Comparison of ENCODE assay signal across 8 cellular contexts in genomic region chr11:64778473-64779298, GRCh38. TPM values are rescaled to one million over a fixed set of nuclear protein-coding genes. Genes with fewer than 3 reads are reported as not detected.
DNase-seq lines count a peak whose midpoint lies in the region; ATAC-seq, FAIRE-seq and TF ChIP-seq lines count a peak whose summit lies in the region.

Gene SF1 (minus strand): TSS chr11:64778542. CDS start chr11:64778392, 150 bp downstream.

- H3K27me3 ChIP-seq in ascending aorta (no peaks in the 10 kb centered on the region), right atrium auricular region (no peaks in the 10 kb centered on the region), psoas muscle (ENCODE audit: insufficient read depth in 3 of 3, low read length in 2 of 3) (no peaks in the 10 kb centered on the region)

- H3K36me3 ChIP-seq in ascending aorta (peaks cover 29 to 35% of the 10 kb centered on the region in 2 donors), right atrium auricular region (peaks cover 38% of the 10 kb centered on the region), psoas muscle (ENCODE audit: insufficient read depth in 1 of 2, low read depth in 1 of 2) (peaks cover 11 to 44% of the 10 kb centered on the region in 2 donors)

- H3K27ac ChIP-seq in ascending aorta (peak within 1 kb of the TSS; percentile 99 to 100), right atrium auricular region (peak within 1 kb of the TSS; percentile 98 to 100), psoas muscle (peak within 1 kb of the TSS; percentile 98)

- intact Hi-C loops in ascending aorta (cut with DNase I) (loop anchor here (1.0 to 2.0 kb wide), 3 partner anchors 25 to 32 kb away; partner anchors contain the start of genes MAP4K2 and MEN1), psoas muscle (cut with DNase I) (no loop called here)

- 0 to 1% (median 1%) methylated on average over 78 to 80 of the region's 80 CpGs for WGBS in psoas muscle, 3 donors

- H3K4me1 ChIP-seq in ascending aorta (peaks cover 17 to 34% of the 10 kb centered on the region in 2 donors), right atrium auricular region (peaks cover 0 to 43% of the 10 kb centered on the region in 2 donors), psoas muscle (peaks cover 40% of the 10 kb centered on the region)

- H3K4me3 ChIP-seq in ascending aorta (peak within 1 kb of the TSS; percentile 85 to 95), right atrium auricular region (peak within 1 kb of the TSS; percentile 92 to 100), psoas muscle (peak within 1 kb of the TSS; percentile 87)

- ATAC-seq in GM18499 (IDR thresholded peaks at IDR 0.05; ENCODE audit: insufficient read depth, unreplicated experiment) (peak; percentile 60), HG02938 (IDR thresholded peaks at IDR 0.05; ENCODE audit: unreplicated experiment) (peak; percentile 82), psoas muscle (peak; percentile 91 to 92 (median 91))

- peak in 1 of 3 experiments; percentile 8 for TF ChIP-seq CTCF in ascending aorta (IDR thresholded peaks at IDR 0.05)
- no peak for TF ChIP-seq CTCF in right atrium auricular region (IDR thresholded peaks at IDR 0.05)
- TF ChIP-seq CTCF in psoas muscle (IDR thresholded peaks at IDR 0.05): no peak

- FAIRE-seq in urothelium cell line (lab: Jason Lieb, UNC): peak; percentile 61

- DNase-seq in NCI-H187 (lab: John Stamatoyannopoulos, UW) (peak; percentile 95 to 99), T-helper 2 cell (peak; percentile 96 to 100 (median 99)), ascending aorta (ENCODE audit: low spot score in 2 of 2) (peak; percentile 98 to 99), right atrium auricular region (ENCODE audit: low spot score) (peak; percentile 100), psoas muscle (peak; percentile 98 to 99), urothelium cell line (ENCODE audit: low spot score) (peak; percentile 99)

- H3K9me3 ChIP-seq in ascending aorta (no peaks in the 10 kb centered on the region), right atrium auricular region (no peaks in the 10 kb centered on the region), psoas muscle (no peaks in the 10 kb centered on the region)

RNA-seq across cellular contexts. Expression of gene SF1, which starts in this region (rescaled TPM):
- total RNA-seq in ascending aorta: 332 TPM
- total RNA-seq in right atrium auricular region: 100 to 1,000 TPM; 196 to 213 TPM
- 100 to 1,000 TPM; 150 to 210 (median 184) TPM for total RNA-seq in psoas muscle
- polyA plus RNA-seq in psoas muscle: 10 to 100 TPM; 56.2 to 89.6 (median 65.4) TPM

Comparison
In these comparisons a context has a peak if more than half of its experiments do, and no peak if none do; other contexts are left out.
1. Peak in every context shown above with its lines: DNase-seq, ATAC-seq, H3K4me3 ChIP-seq and H3K27ac ChIP-seq.